Comparison of ENCODE assay signal across 24 cellular contexts in the genomic region with DNA sequence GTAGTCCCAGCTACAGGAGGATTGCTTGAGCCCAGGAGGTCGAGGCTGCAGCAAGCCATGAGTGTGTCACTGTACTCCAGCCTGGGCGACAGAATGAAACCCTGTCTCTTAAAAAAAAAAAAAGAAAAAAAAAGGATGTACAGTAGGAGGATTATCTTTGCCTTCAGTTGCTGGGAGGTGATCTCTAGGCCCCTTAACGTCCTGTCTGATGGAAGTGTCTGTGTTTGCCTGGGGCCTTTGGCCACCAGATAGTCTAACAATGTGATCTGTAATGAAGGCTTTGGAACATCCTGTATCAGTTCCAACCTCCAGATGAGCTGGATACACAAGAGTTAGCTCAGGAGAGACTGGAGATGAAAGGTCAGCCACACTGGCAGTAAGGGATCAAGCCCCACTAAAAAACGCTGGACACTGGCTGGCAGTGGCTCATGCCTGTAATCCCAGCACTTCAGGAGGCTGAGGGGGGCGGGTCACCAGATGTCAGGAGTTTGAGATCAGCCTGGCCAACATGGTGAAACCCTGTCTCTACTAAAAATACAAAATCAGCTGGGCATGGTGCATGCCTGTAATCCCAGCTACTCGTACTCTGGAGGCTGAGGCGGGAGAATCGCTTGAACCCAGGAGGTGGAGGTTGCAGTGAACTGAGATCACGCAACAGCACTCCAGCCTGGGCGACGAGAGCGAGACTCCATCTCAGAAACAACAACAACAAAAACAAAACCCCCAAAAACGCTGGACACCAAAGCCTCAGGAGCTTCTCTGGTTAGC. TPM values are rescaled to one million over a fixed set of nuclear protein-coding genes. Genes with fewer than 3 reads are reported as not detected.
DNase-seq lines count a peak whose midpoint lies in the region; ATAC-seq and TF ChIP-seq lines count a peak whose summit lies in the region.
"Had no signal": no experiment of that assay in that cellular context is flagged by ENCODE, and none has a peak within 500 bp of the region (broad histone marks: within the 10 kb centered on the region; RNA-seq: fewer than 3 reads in every experiment).

No MANE protein-coding gene starts in this region.

- H3K27me3 ChIP-seq in CD8-positive, alpha-beta memory T cell (ENCODE audit: insufficient read depth, low read length, poor library complexity, severe bottlenecking): no peaks in the 10 kb centered on the region
- H3K27me3 ChIP-seq in mucosa of rectum (ENCODE audit: control insufficient read depth in 2 of 2, insufficient read depth in 2 of 2, low read length in 2 of 2): no peaks in the 10 kb centered on the region
- H3K27me3 ChIP-seq: BLaER1, gastrocnemius medialis had no signal

- H3K36me3 ChIP-seq in CD8-positive, alpha-beta memory T cell (ENCODE audit: insufficient read depth, low read length): no peaks in the 10 kb centered on the region
- H3K36me3 ChIP-seq in mucosa of rectum (ENCODE audit: control insufficient read depth in 2 of 2, insufficient read depth in 2 of 2, low read length in 2 of 2): no peaks in the 10 kb centered on the region
- H3K36me3 ChIP-seq: BLaER1, gastrocnemius medialis, HAP-1 had no signal

- POLR2A ChIA-PET in CD8-positive, alpha-beta memory T cell (lab: Charles Lee): no interaction called here
- POLR2A ChIA-PET in activated CD8-positive, alpha-beta T cell treated with anti-CD3 and anti-CD28 coated beads for 36 hours (lab: Charles Lee): interaction anchor here (0.7 to 1.1 kb wide), 3 partner anchors 14 to 76 kb away, joined by 3 read pairs; no protein-coding TSS in a partner anchor

- H3K36me3 Mint-ChIP-seq in CD8-positive, alpha-beta memory T cell: no peaks in the 10 kb centered on the region
- no peaks in the 10 kb centered on the region for H3K36me3 Mint-ChIP-seq in activated CD8-positive, alpha-beta T cell treated with anti-CD3 and anti-CD28 coated beads for 36 hours (ENCODE audit: low read depth)
- H3K36me3 Mint-ChIP-seq: WTC11 had no signal

- H3K4me3 Mint-ChIP-seq in CD8-positive, alpha-beta memory T cell: peak overlapping the region; percentile 10 to 80 (median 58)
- H3K4me3 Mint-ChIP-seq in activated CD8-positive, alpha-beta T cell treated with anti-CD3 and anti-CD28 coated beads for 36 hours: peak overlapping the region; percentile 6
- H3K4me3 Mint-ChIP-seq: WTC11 had no signal

- peaks cover 19% of the 10 kb centered on the region for H3K4me1 ChIP-seq in CD8-positive, alpha-beta memory T cell (ENCODE audit: insufficient read depth, low read length)
- H3K4me1 ChIP-seq in mucosa of rectum (ENCODE audit: control insufficient read depth in 2 of 2, insufficient read depth in 2 of 2, low read length in 2 of 2): peaks cover 30 to 54% of the 10 kb centered on the region in 2 donors
- H3K4me1 ChIP-seq: gastrocnemius medialis, HAP-1 had no signal

- peaks cover 3 to 15% of the 10 kb centered on the region in 2 donors for H3K27me3 Mint-ChIP-seq in CD8-positive, alpha-beta memory T cell
- no peaks in the 10 kb centered on the region for H3K27me3 Mint-ChIP-seq in activated CD8-positive, alpha-beta T cell treated with anti-CD3 and anti-CD28 coated beads for 36 hours

- no peak overlapping the region for H3K27ac ChIP-seq in CD8-positive, alpha-beta memory T cell (ENCODE audit: low read depth, low read length)
- H3K27ac ChIP-seq in mucosa of rectum (ENCODE audit: low read depth in 2 of 2, low read length in 2 of 2) (peak overlapping the region; percentile 90 to 97), coronary artery (no peak overlapping the region)
- H3K27ac ChIP-seq: 22Rv1, BLaER1, gastrocnemius medialis had no signal

- H3K9me3 Mint-ChIP-seq in CD8-positive, alpha-beta memory T cell: peaks cover 0 to 2% (median 0%) of the 10 kb centered on the region in 5 donors
- no peaks in the 10 kb centered on the region for H3K9me3 Mint-ChIP-seq in activated CD8-positive, alpha-beta T cell treated with anti-CD3 and anti-CD28 coated beads for 36 hours

- H3K27ac Mint-ChIP-seq in CD8-positive, alpha-beta memory T cell: peak overlapping the region in 7 of 8 donors; percentile 2 to 84 (median 69)
- H3K27ac Mint-ChIP-seq in activated CD8-positive, alpha-beta T cell treated with anti-CD3 and anti-CD28 coated beads for 36 hours: peak overlapping the region; percentile 72
- H3K27ac Mint-ChIP-seq: WTC11 had no signal

- no peak for TF ChIP-seq CTCF in activated CD8-positive, alpha-beta T cell treated with anti-CD3 and anti-CD28 coated beads for 36 hours (IDR thresholded peaks at IDR 0.05)
- TF ChIP-seq CTCF in coronary artery (IDR thresholded peaks at IDR 0.05): no peak

- intact Hi-C loops in activated CD8-positive, alpha-beta T cell treated with anti-CD3 and anti-CD28 coated beads for 36 hours (cut with micrococcal nuclease): no loop called here

- peak; percentile 23 for DNase-seq in NCI-H82 (lab: John Stamatoyannopoulos, UW)
- DNase-seq in NCI-H82 treated with DMSO at 0.1 percent for 48 hours (lab: John Stamatoyannopoulos, UW; ENCODE audit: unreplicated experiment): no peak
- DNase-seq in CD8-positive, alpha-beta memory T cell: peak in 1 of 5 donors; percentile 1
- DNase-seq in activated CD8-positive, alpha-beta T cell treated with anti-CD3 and anti-CD28 coated beads for 36 hours: no peak
- no peak for DNase-seq in RKO (ENCODE audit: low spot score)
- DNase-seq in NCI-H69 (lab: John Stamatoyannopoulos, UW): no peak
- DNase-seq in coronary artery (ENCODE audit: low spot score): no peak
- DNase-seq: aorta, DMS79, gastrocnemius medialis, MM.1S, NCI-H2029, OCI-M1, trophoblast cell had no signal

- no peaks in the 10 kb centered on the region for H3K9me3 ChIP-seq in CD8-positive, alpha-beta memory T cell (ENCODE audit: low read length)
- no peaks in the 10 kb centered on the region for H3K9me3 ChIP-seq in mucosa of rectum (ENCODE audit: control insufficient read depth in 2 of 2, low read length in 2 of 2)
- H3K9me3 ChIP-seq: BLaER1, gastrocnemius medialis, HAP-1, mucosa of descending colon had no signal

- peak overlapping the region; percentile 52 to 71 for H3K9ac ChIP-seq in mucosa of rectum (ENCODE audit: low read depth in 1 of 2, low read length in 2 of 2)
- H3K9ac ChIP-seq: BLaER1 had no signal

- CTCF ChIA-PET in CD8-positive, alpha-beta memory T cell (lab: Charles Lee): interaction anchor here (1.0 to 1.2 kb wide), 2 partner anchors 11 to 13 kb away, joined by 3 to 7 read pairs; no protein-coding TSS in a partner anchor
- CTCF ChIA-PET in activated CD8-positive, alpha-beta T cell treated with anti-CD3 and anti-CD28 coated beads for 36 hours (lab: Charles Lee): interaction anchor here (0.8 to 2.0 kb wide), 3 partner anchors 12 to 102 kb away, joined by 3 to 6 read pairs (median 5); no protein-coding TSS in a partner anchor

- ATAC-seq in activated CD8-positive, alpha-beta T cell treated with anti-CD3 and anti-CD28 coated beads for 36 hours: no peak
- ATAC-seq: gastrocnemius medialis, left lobe of liver, WTC11 had no signal

- no peak overlapping the region for H3K4me3 ChIP-seq in CD8-positive, alpha-beta memory T cell (ENCODE audit: low read length)
- H3K4me3 ChIP-seq in mucosa of rectum (ENCODE audit: low read length in 2 of 2) (peak overlapping the region; percentile 23 to 27), coronary artery (no peak overlapping the region)
- H3K4me3 ChIP-seq: BLaER1, gastrocnemius medialis, HAP-1, mucosa of descending colon had no signal

- peaks cover 8 to 19% (median 18%) of the 10 kb centered on the region in 3 donors for H3K4me1 Mint-ChIP-seq in CD8-positive, alpha-beta memory T cell
- H3K4me1 Mint-ChIP-seq in activated CD8-positive, alpha-beta T cell treated with anti-CD3 and anti-CD28 coated beads for 36 hours (ENCODE audit: low read depth): peaks cover 37% of the 10 kb centered on the region

RNA-seq across cellular contexts. Expression of a gene that starts 19.0 kb away (rescaled TPM):
- total RNA-seq in CD8-positive, alpha-beta memory T cell: not detected
- polyA plus RNA-seq in CD8-positive, alpha-beta memory T cell: not detected
- not detected for total RNA-seq in activated CD8-positive, alpha-beta T cell treated with anti-CD3 and anti-CD28 coated beads for 36 hours
- total RNA-seq: aorta, chondrocyte, NCI-H460, osteocyte, WTC11 had no signal

RNA-seq across cellular contexts. Expression of a gene that starts 55.1 kb away (rescaled TPM):
- total RNA-seq in CD8-positive, alpha-beta memory T cell: 10 to 100 TPM; 34.9 to 35.6 TPM
- polyA plus RNA-seq in CD8-positive, alpha-beta memory T cell: 33.1 TPM
- total RNA-seq in activated CD8-positive, alpha-beta T cell treated with anti-CD3 and anti-CD28 coated beads for 36 hours: 10 to 100 TPM; 19.8 to 20.8 TPM

RNA-seq across cellular contexts. Expression of a gene that starts 57.0 kb away (rescaled TPM):
- 10 to 100 TPM; 38.1 to 40.3 TPM for total RNA-seq in CD8-positive, alpha-beta memory T cell
- 24.9 TPM for polyA plus RNA-seq in CD8-positive, alpha-beta memory T cell
- 10 to 100 TPM; 19.8 to 20.7 TPM for total RNA-seq in activated CD8-positive, alpha-beta T cell treated with anti-CD3 and anti-CD28 coated beads for 36 hours

Comparison
In these comparisons a context has a peak if more than half of its experiments do, and no peak if none do; other contexts are left out.
1. H3K27ac ChIP-seq: peak in mucosa of rectum (2 of 2); none in CD8-positive, alpha-beta memory T cell (single experiment) and coronary artery (0 of 2).
2. H3K4me3 ChIP-seq: peak in mucosa of rectum (2 of 2); none in CD8-positive, alpha-beta memory T cell (single experiment) and coronary artery (single experiment).